8 cellular contexts compared by ENCODE assay signal in genomic region chr5:56012281-56012963, GRCh38. TPM values are rescaled to one million over a fixed set of nuclear protein-coding genes. Genes with fewer than 3 reads are reported as not detected.
DNase-seq lines count a peak whose midpoint lies in the region; ATAC-seq and TF ChIP-seq lines count a peak whose summit lies in the region.

No MANE protein-coding gene starts in this region.

- H3K36me3 Mint-ChIP-seq in activated naive CD4-positive, alpha-beta T cell treated with anti-CD3 and anti-CD28 coated beads for 36 hours (ENCODE audit: low read depth) = peaks cover 7% of the 10 kb centered on the region
- peaks cover 6% of the 10 kb centered on the region for H3K36me3 Mint-ChIP-seq in mesothelial cell of epicardium

- H3K4me1 Mint-ChIP-seq in activated naive CD4-positive, alpha-beta T cell treated with anti-CD3 and anti-CD28 coated beads for 36 hours (ENCODE audit: low read depth) = peaks cover 41% of the 10 kb centered on the region
- peaks cover 15% of the 10 kb centered on the region for H3K4me1 Mint-ChIP-seq in mesothelial cell of epicardium

- no peak overlapping the region for H3K4me3 ChIP-seq in H7 (ENCODE audit: insufficient read depth, low read depth, low read length)

- H3K27ac Mint-ChIP-seq in activated naive CD4-positive, alpha-beta T cell treated with anti-CD3 and anti-CD28 coated beads for 36 hours = peak overlapping the region; percentile 77
- H3K27ac Mint-ChIP-seq in mesothelial cell of epicardium = peak overlapping the region; percentile 27

- ATAC-seq in GM18907 (IDR thresholded peaks at IDR 0.05; ENCODE audit: unreplicated experiment) = peak; percentile 86
- no peak for ATAC-seq in HG02763 (IDR thresholded peaks at IDR 0.05; ENCODE audit: unreplicated experiment)

- no peaks in the 10 kb centered on the region for H3K27me3 ChIP-seq in H7 (ENCODE audit: control insufficient read depth, insufficient read depth, low read length)

- H3K4me3 Mint-ChIP-seq in activated naive CD4-positive, alpha-beta T cell treated with anti-CD3 and anti-CD28 coated beads for 36 hours = peak overlapping the region; percentile 33
- no peak overlapping the region for H3K4me3 Mint-ChIP-seq in mesothelial cell of epicardium

- H3K9me3 Mint-ChIP-seq in activated naive CD4-positive, alpha-beta T cell treated with anti-CD3 and anti-CD28 coated beads for 36 hours = peaks cover 9% of the 10 kb centered on the region
- H3K9me3 Mint-ChIP-seq in mesothelial cell of epicardium = peaks cover 6% of the 10 kb centered on the region

- no peak for TF ChIP-seq CTCF in mesothelial cell of epicardium (IDR thresholded peaks at IDR 0.05; ENCODE audit: unreplicated experiment)

- CTCF ChIA-PET in activated naive CD4-positive, alpha-beta T cell treated with anti-CD3 and anti-CD28 coated beads for 36 hours (lab: Charles Lee) = interaction anchor here (0.6 to 1.9 kb wide), 8 partner anchors 11 to 189 kb away, joined by 3 to 5 read pairs (median 4); partner anchors contain the start of gene IL6ST

- DNase-seq in HT1080 (ENCODE audit: low read depth) (peak; percentile 48), mesothelial cell of epicardium (ENCODE audit: low spot score in 2 of 2, unreplicated experiment in 2 of 2) (no peak), pons (ENCODE audit: low spot score) (no peak), H7 (no peak), NCI-H146 (lab: John Stamatoyannopoulos, UW) (no peak)
- DNase-seq in activated naive CD4-positive, alpha-beta T cell treated with anti-CD3 and anti-CD28 coated beads for 36 hours = peak; percentile 66

- no peaks in the 10 kb centered on the region for H3K36me3 ChIP-seq in H7 (replicated peaks; ENCODE audit: control insufficient read depth, insufficient read depth, low read length)

- H3K27me3 Mint-ChIP-seq in activated naive CD4-positive, alpha-beta T cell treated with anti-CD3 and anti-CD28 coated beads for 36 hours (ENCODE audit: low read depth) = no peaks in the 10 kb centered on the region
- H3K27me3 Mint-ChIP-seq in mesothelial cell of epicardium (ENCODE audit: low read depth) = no peaks in the 10 kb centered on the region

- intact Hi-C loops in activated naive CD4-positive, alpha-beta T cell treated with anti-CD3 and anti-CD28 coated beads for 36 hours (cut with micrococcal nuclease) = loop anchor here (1.0 to 5.0 kb wide), 7 partner anchors 14 to 145 kb away; no protein-coding TSS in a partner anchor

RNA-seq across cellular contexts. Expression of gene IL6ST, which starts 17.7 kb away (rescaled TPM):
- 65.5 and 65.6 TPM in 2 replicates for total RNA-seq in HT1080 (2014; rRNA removed; shearing (Covaris generic))
- 43.4 and 48.9 TPM in 2 replicates for polyA plus RNA-seq in HT1080 (2015; cell fraction: cytosol; rRNA removed)
- 46.5 and 57.0 TPM in 2 replicates for polyA plus RNA-seq in HT1080 (2015; cell fraction: nucleus; rRNA removed)
- 100 to 1,000 TPM in 1 of 2 experiments, 10 to 100 TPM in 1; 93.4 to 103 TPM for total RNA-seq in activated naive CD4-positive, alpha-beta T cell treated with anti-CD3 and anti-CD28 coated beads for 36 hours
- total RNA-seq in mesothelial cell of epicardium = 373 to 381 TPM (median 374 TPM) in 3 replicates
- 7.8 and 13.4 TPM in 2 replicates for total RNA-seq in H7 (2014; rRNA removed; shearing (Covaris generic))

Comparison
In these comparisons a context has a peak if more than half of its experiments do, and no peak if none do; other contexts are left out.
1. DNase-seq: peak in HT1080 (single experiment) and activated naive CD4-positive, alpha-beta T cell treated with anti-CD3 and anti-CD28 coated beads for 36 hours (single experiment); none in mesothelial cell of epicardium (0 of 2), pons (single experiment), H7 (single experiment) and NCI-H146 (single experiment).